In the genomic region with DNA sequence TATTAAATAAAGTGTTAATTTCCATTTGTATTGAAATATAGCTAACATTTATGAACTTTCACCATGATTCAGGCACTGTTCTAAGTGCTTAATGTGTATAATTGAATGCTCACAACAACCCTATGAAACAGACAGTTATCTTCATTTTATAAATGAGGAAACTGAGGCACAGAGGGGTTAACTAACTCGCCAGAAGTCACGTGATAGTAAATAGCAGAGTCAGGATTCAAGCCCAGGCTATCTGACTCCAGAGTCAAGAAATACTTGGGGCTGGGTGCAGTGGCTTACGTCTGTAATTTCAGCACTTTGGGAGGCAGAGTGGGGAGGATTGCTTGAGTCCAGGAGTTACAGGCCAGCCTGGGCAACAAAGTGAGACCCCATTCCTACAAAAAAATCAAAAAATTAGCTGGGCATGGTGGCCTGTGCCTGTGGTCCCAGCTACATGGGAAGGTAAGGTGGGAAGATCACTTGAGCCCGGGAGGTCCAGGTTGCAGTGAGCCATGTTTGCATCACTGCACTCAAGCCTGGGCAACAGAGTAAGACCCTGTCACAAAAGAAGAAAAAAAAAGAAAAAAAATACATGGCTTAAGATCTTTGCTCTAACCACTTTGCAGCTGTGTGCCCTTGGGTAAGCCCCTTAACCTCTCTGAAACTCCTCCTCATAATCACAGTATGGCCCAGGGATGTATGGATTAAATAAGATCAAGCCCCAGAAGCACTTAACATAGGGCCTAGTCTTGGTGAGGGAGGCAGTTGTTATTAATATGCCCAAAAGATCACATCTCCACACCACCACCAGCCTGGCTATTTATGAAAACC, we compare ENCODE assay signal across 15 cellular contexts. TPM values are rescaled to one million over a fixed set of nuclear protein-coding genes. Genes with fewer than 3 reads are reported as not detected.
DNase-seq lines count a peak whose midpoint lies in the region; ATAC-seq and TF ChIP-seq lines count a peak whose summit lies in the region.
"Had no signal": no experiment of that assay in that cellular context is flagged by ENCODE, and none has a peak within 500 bp of the region (broad histone marks: within the 10 kb centered on the region; RNA-seq: fewer than 3 reads in every experiment).

No MANE protein-coding gene starts in this region.

- H3K36me3 ChIP-seq in breast epithelium (no peaks in the 10 kb centered on the region), lower lobe of right lung (peaks cover 18% of the 10 kb centered on the region), tibial nerve (peaks cover 0 to 12% (median 0%) of the 10 kb centered on the region in 3 donors), ovary (no peaks in the 10 kb centered on the region)

- no peak for TF ChIP-seq CTCF in breast epithelium (IDR thresholded peaks at IDR 0.05)
- no peak for TF ChIP-seq CTCF in lower lobe of right lung (IDR thresholded peaks at IDR 0.05)
- no peak for TF ChIP-seq CTCF in tibial nerve (IDR thresholded peaks at IDR 0.05)
- no peak for TF ChIP-seq CTCF in ovary (IDR thresholded peaks at IDR 0.05)

- peaks cover 4 to 10% of the 10 kb centered on the region in 2 donors for H3K4me1 ChIP-seq in breast epithelium
- H3K4me1 ChIP-seq in lower lobe of right lung, result peaks cover 68% of the 10 kb centered on the region
- H3K4me1 ChIP-seq in tibial nerve, result peaks cover 11 to 52% (median 30%) of the 10 kb centered on the region in 4 donors
- peaks cover 11% of the 10 kb centered on the region for H3K4me1 ChIP-seq in ovary (ENCODE audit: insufficient read depth)

- DNase-seq in DMS53 (lab: John Stamatoyannopoulos, UW) (peak; percentile 55), DMS53 treated with DMSO at 0.1 percent for 48 hours (lab: John Stamatoyannopoulos, UW; ENCODE audit: unreplicated experiment) (no peak), breast epithelium (ENCODE audit: low spot score in 2 of 2) (no peak), lower lobe of right lung (no peak), tibial nerve (ENCODE audit: low spot score in 2 of 2) (no peak), posterior vena cava (ENCODE audit: low spot score) (no peak), ovary (no peak)
- DNase-seq: 8988T; activated CD4-positive, alpha-beta memory T cell treated with anti-CD3 and anti-CD28 coated beads for 36 hours; CD8-positive, alpha-beta memory T cell; hippocampal formation; stimulated activated CD4-positive, alpha-beta T cell treated with anti-CD3 and anti-CD28 coated beads, Interleukin-4, amount 100 ng/mL, for 4 hours had no signal

- ATAC-seq in lower lobe of right lung (peak in 1 of 2 donors; percentile 1), HG03354 (IDR thresholded peaks at IDR 0.05; ENCODE audit: poor library complexity, severe bottlenecking, unreplicated experiment) (no peak)

- intact Hi-C loops in breast epithelium (cut with DNase I; ENCODE audit: low total_unique reads), result no loop called here
- intact Hi-C loops in lower lobe of right lung (cut with DNase I), result no loop called here
- intact Hi-C loops in posterior vena cava (cut with DNase I), result no loop called here
- intact Hi-C loops in ovary (cut with DNase I), result no loop called here

- H3K4me3 ChIP-seq in breast epithelium (no peak overlapping the region), lower lobe of right lung (no peak overlapping the region), tibial nerve (no peak overlapping the region), ovary (no peak overlapping the region)

- H3K9me3 ChIP-seq in breast epithelium, result no peaks in the 10 kb centered on the region
- no peaks in the 10 kb centered on the region for H3K9me3 ChIP-seq in lower lobe of right lung
- H3K9me3 ChIP-seq in tibial nerve, result no peaks in the 10 kb centered on the region
- H3K9me3 ChIP-seq in ovary, result no peaks in the 10 kb centered on the region

- H3K27me3 ChIP-seq in breast epithelium, result no peaks in the 10 kb centered on the region
- H3K27me3 ChIP-seq in lower lobe of right lung (ENCODE audit: low read depth), result no peaks in the 10 kb centered on the region
- no peaks in the 10 kb centered on the region for H3K27me3 ChIP-seq in tibial nerve
- H3K27me3 ChIP-seq in ovary, result no peaks in the 10 kb centered on the region

- 47 to 50% methylated on average over 4 of the region's 4 CpGs for WGBS in tibial nerve, 2 donors
- 50 to 55% (median 54%) methylated on average over 4 of the region's 4 CpGs for WGBS in ovary, 3 donors

- H3K27ac ChIP-seq in breast epithelium, result peak overlapping the region; percentile 5 to 38
- H3K27ac ChIP-seq in lower lobe of right lung, result peak overlapping the region; percentile 54
- peak overlapping the region; percentile 23 to 86 (median 70) for H3K27ac ChIP-seq in tibial nerve
- no peak overlapping the region for H3K27ac ChIP-seq in ovary
- H3K27ac ChIP-seq: HL-60, KMS-11 had no signal

- TF ChIP-seq EP300 in tibial nerve (IDR thresholded peaks at IDR 0.05), result no peak
- no peak for TF ChIP-seq EP300 in ovary (IDR thresholded peaks at IDR 0.05)

- TF ChIP-seq POLR2A in breast epithelium (IDR thresholded peaks at IDR 0.05) (no peak), tibial nerve (IDR thresholded peaks at IDR 0.05) (no peak), ovary (IDR thresholded peaks at IDR 0.05) (no peak)

RNA-seq across cellular contexts. Expression of gene WSB1, which starts 29.0 kb away (rescaled TPM):
- 100 to 1,000 TPM in 2 of 3 donors, 10 to 100 TPM in 1; 90.6 to 219 (median 160) TPM for total RNA-seq in breast epithelium
- total RNA-seq in lower lobe of right lung, result 282 TPM
- total RNA-seq in tibial nerve, result 100 to 1,000 TPM; 201 to 225 (median 213) TPM
- total RNA-seq in posterior vena cava, result 100 to 1,000 TPM; 206 to 227 TPM
- total RNA-seq in ovary, result 100 to 1,000 TPM; 135 to 214 (median 172) TPM
- polyA plus RNA-seq in ovary, result 100 to 1,000 TPM in 1 of 2 donors, 10 to 100 TPM in 1; 88.9 to 136 TPM

Comparison
In these comparisons a context has a peak if more than half of its experiments do, and no peak if none do; other contexts are left out.
1. H3K27ac ChIP-seq: peak in breast epithelium (2 of 2), lower lobe of right lung (single experiment) and tibial nerve (4 of 4); none in ovary (0 of 2).